8 cellular contexts compared by ENCODE assay signal in genomic region chr7:98165827-98166667, GRCh38. TPM values are rescaled to one million over a fixed set of nuclear protein-coding genes. Genes with fewer than 3 reads are reported as not detected.
A peak's percentile ranks its signal among the peaks of the same experiment; 100 is the strongest.
DNase-seq lines count a peak whose midpoint lies in the region; ATAC-seq and TF ChIP-seq lines count a peak whose summit lies in the region.

No MANE protein-coding gene starts in this region.

- H3K4me3 ChIP-seq in GM12865 (ENCODE audit: low read depth, low read length) (no peak overlapping the region), Peyer's patch (no peak overlapping the region), ascending aorta (no peak overlapping the region)

- ATAC-seq in HG03378 (IDR thresholded peaks at IDR 0.05; ENCODE audit: unreplicated experiment) (peak; percentile 55), GM21390 (IDR thresholded peaks at IDR 0.05; ENCODE audit: unreplicated experiment) (no peak)

- no peak overlapping the region for H3K27ac ChIP-seq in Peyer's patch
- no peak overlapping the region for H3K27ac ChIP-seq in ascending aorta

- H3K4me1 ChIP-seq in Peyer's patch (peaks cover 0 to 5% (median 0%) of the 10 kb centered on the region in 4 donors), ascending aorta (no peaks in the 10 kb centered on the region)

- peak; percentile 57 for TF ChIP-seq CTCF in GM12865 (IDR thresholded peaks at IDR 0.05; ENCODE audit: insufficient read depth, low read depth, low read length, missing control alignments)
- peak in 5 of 6 experiments; percentile 7 to 75 (median 71) for TF ChIP-seq CTCF in Peyer's patch (IDR thresholded peaks at IDR 0.05)
- TF ChIP-seq CTCF in ascending aorta (IDR thresholded peaks at IDR 0.05) = peak; percentile 19 to 52 (median 36)

- no peak for TF ChIP-seq POLR2A in Peyer's patch (IDR thresholded peaks at IDR 0.05)

- H3K9me3 ChIP-seq in Peyer's patch (no peaks in the 10 kb centered on the region), ascending aorta (no peaks in the 10 kb centered on the region)

- H3K27me3 ChIP-seq in Peyer's patch (no peaks in the 10 kb centered on the region), ascending aorta (no peaks in the 10 kb centered on the region)

- DNase-seq in GM12865 (ENCODE audit: low read depth) = peak; percentile 60
- DNase-seq in Peyer's patch = peak; percentile 55 to 80 (median 78)
- DNase-seq in ascending aorta (ENCODE audit: low spot score in 2 of 2) = no peak
- DNase-seq in iris pigment epithelial cell (ENCODE audit: low read depth) = peak; percentile 29
- DNase-seq in stimulated activated CD4-positive, alpha-beta T cell treated with anti-CD3 and anti-CD28 coated beads, Interleukin-4, amount 100 ng/mL, for 24 hours = peak; percentile 33
- no peak for DNase-seq in RKO (ENCODE audit: low spot score)

- intact Hi-C loops in ascending aorta (cut with DNase I) = loop anchor here (5.0 to 10.0 kb wide), 2 partner anchors 144 to 301 kb away; no protein-coding TSS in a partner anchor

- H3K36me3 ChIP-seq in Peyer's patch (peaks cover 0 to 4% (median 0%) of the 10 kb centered on the region in 3 donors), ascending aorta (no peaks in the 10 kb centered on the region)

RNA-seq across cellular contexts. Expression of gene BHLHA15, which starts 45.2 kb away (rescaled TPM):
- total RNA-seq in Peyer's patch = 1 to 10 TPM in 2 of 4 donors, not detected in 2; 1.6 to 9.9 TPM
- total RNA-seq in ascending aorta = not detected

RNA-seq across cellular contexts. Expression of gene LMTK2, which starts 59.4 kb away (rescaled TPM):
- total RNA-seq in Peyer's patch (10 to 100 TPM; 23.1 to 54.0 (median 51.4) TPM), ascending aorta (11.8 TPM)

Comparison
In these comparisons a context has a peak if more than half of its experiments do, and no peak if none do; other contexts are left out.
1. DNase-seq: peak in GM12865 (single experiment), Peyer's patch (3 of 3), iris pigment epithelial cell (single experiment) and stimulated activated CD4-positive, alpha-beta T cell treated with anti-CD3 and anti-CD28 coated beads, Interleukin-4, amount 100 ng/mL, for 24 hours (single experiment); none in ascending aorta (0 of 2) and RKO (single experiment).
2. Peak in every context shown above with its lines, with median percentiles within 50 percentile points of each other: CTCF ChIP-seq.